8 cellular contexts compared by ENCODE assay signal in the genomic region with DNA sequence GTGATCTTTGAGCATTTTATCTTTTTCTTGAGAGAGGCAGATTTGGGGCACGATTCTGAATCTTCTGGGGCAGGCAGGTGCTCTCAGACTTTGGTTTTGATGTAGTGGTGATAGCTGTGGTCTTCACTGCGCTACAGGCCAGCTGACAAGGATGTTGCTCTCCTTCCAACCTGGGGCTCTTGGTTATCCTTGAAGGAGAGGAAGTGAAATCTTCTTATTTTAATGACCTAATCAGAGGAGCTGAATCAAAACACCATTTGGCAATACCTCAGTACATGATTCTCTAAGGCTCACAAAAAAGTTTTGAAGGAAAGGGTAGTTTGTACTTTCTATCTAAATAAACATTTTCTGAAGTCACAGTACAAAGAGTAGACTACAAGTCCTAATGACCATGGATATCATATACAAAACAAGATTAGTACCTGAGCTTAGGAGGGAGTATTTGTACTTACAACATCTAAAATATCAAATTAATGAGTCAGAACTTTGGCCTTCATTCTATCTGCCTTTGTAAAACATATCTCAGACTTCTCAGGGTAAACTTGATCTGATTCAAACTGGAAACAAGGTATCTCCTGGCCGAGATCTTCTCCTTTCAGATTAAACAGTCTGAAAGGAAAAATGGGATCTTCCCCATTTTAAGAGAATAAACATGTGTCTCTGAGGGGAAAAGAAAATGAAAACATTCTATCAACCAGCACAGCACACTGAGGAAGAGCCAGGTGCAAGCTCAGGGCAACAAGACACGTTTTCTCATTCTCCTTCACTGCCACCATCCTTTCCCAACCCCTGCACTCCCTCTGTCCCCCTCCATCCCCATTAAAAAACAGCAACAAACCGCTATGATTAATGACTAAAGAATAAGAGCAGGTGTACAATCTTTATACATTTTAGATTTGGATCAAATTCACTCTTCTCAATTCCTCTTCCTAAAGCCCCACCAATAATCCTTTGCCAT.
DNase-seq lines count a peak whose midpoint lies in the region; ATAC-seq and TF ChIP-seq lines count a peak whose summit lies in the region.

No MANE protein-coding gene starts in this region.

- no peaks in the 10 kb centered on the region for H3K36me3 ChIP-seq in PC-9 (ENCODE audit: low read depth)
- no peaks in the 10 kb centered on the region for H3K36me3 ChIP-seq in right atrium auricular region
- no peaks in the 10 kb centered on the region for H3K36me3 ChIP-seq in tibial artery

- POLR2A ChIA-PET in PC-9 (lab: Charles Lee; ENCODE audit: unreplicated experiment): interaction anchor here (0.6 to 0.7 kb wide), 2 partner anchors 97 to 384 kb away, joined by 5 to 8 read pairs; no protein-coding TSS in a partner anchor

- peaks cover 0 to 3% (median 0%) of the 10 kb centered on the region in 7 donors for H3K9me3 Mint-ChIP-seq in CD14-positive monocyte

- intact Hi-C loops in CD14-positive monocyte (cut with micrococcal nuclease): loop anchor here (2.0 to 10.0 kb wide), 4 partner anchors 15 to 639 kb away; partner anchors contain the start of genes HS2ST1 (in 1 of the 2), SELENOF (in 1 of the 2) and SH3GLB1 (in 1 of the 2)
- intact Hi-C loops in PC-9 (cut with micrococcal nuclease; ENCODE audit: unreplicated experiment): no loop called here
- intact Hi-C loops in tibial artery (cut with DNase I; ENCODE audit: low total_unique reads): no loop called here

- H3K27ac Mint-ChIP-seq in CD14-positive monocyte: peak overlapping the region; percentile 99 to 100 (median 100)

- H3K79me2 ChIP-seq in PC-9 (ENCODE audit: low read depth): no peaks in the 10 kb centered on the region

- H3K9me3 ChIP-seq in PC-9 (ENCODE audit: insufficient read depth, low read depth): no peaks in the 10 kb centered on the region
- H3K9me3 ChIP-seq in right atrium auricular region: no peaks in the 10 kb centered on the region
- no peaks in the 10 kb centered on the region for H3K9me3 ChIP-seq in tibial artery

- H3K9me2 ChIP-seq in PC-9 (ENCODE audit: insufficient read depth): no peaks in the 10 kb centered on the region

- peak overlapping the region; percentile 73 to 85 for H3K4me3 Mint-ChIP-seq in CD14-positive monocyte

- peak overlapping the region; percentile 40; the same call in 1 of the 2 replicates for H3K4me3 ChIP-seq in PC-9
- no peak overlapping the region for H3K4me3 ChIP-seq in right atrium auricular region
- no peak overlapping the region for H3K4me3 ChIP-seq in tibial artery

- no peaks in the 10 kb centered on the region for H4K20me1 ChIP-seq in PC-9 (ENCODE audit: insufficient read depth)

- ATAC-seq in GM21786 (IDR thresholded peaks at IDR 0.05; ENCODE audit: unreplicated experiment): peak; percentile 17

- H3K27me3 ChIP-seq in PC-9 (ENCODE audit: insufficient read depth, low read depth): no peaks in the 10 kb centered on the region
- H3K27me3 ChIP-seq in right atrium auricular region: no peaks in the 10 kb centered on the region
- H3K27me3 ChIP-seq in tibial artery: no peaks in the 10 kb centered on the region

- TF ChIP-seq CTCF in CD14-positive monocyte (IDR thresholded peaks at IDR 0.05) (no peak), PC-9 (conservative IDR thresholded peaks at IDR 0.05) (no peak), right atrium auricular region (IDR thresholded peaks at IDR 0.05) (no peak), tibial artery (IDR thresholded peaks at IDR 0.05) (no peak)

- peaks cover 38% of the 10 kb centered on the region for H3F3A ChIP-seq in PC-9 (ENCODE audit: insufficient read depth, low read depth)

- DNase-seq in CD14-positive monocyte (ENCODE audit: low spot score) (no peak), PC-9 (peak in 1 of 2 experiments; percentile 89), right atrium auricular region (ENCODE audit: low spot score) (no peak), NCI-H345 treated with DMSO at 0.1 percent for 48 hours (lab: John Stamatoyannopoulos, UW; ENCODE audit: unreplicated experiment) (no peak), tibial artery (no peak), Kasumi-1 (lab: John Stamatoyannopoulos, UW) (no peak), cortex of kidney (lab: John Stamatoyannopoulos, UW) (no peak)

- H3K27me3 Mint-ChIP-seq in CD14-positive monocyte (ENCODE audit: low read depth in 3 of 3): peaks cover 0 to 3% (median 2%) of the 10 kb centered on the region in 3 donors

- peaks cover 0 to 3% of the 10 kb centered on the region in 2 donors for H3K36me3 Mint-ChIP-seq in CD14-positive monocyte

- H3K27ac ChIP-seq in PC-9 (peak overlapping the region; percentile 83), right atrium auricular region (peak overlapping the region; percentile 47 to 83), tibial artery (peak overlapping the region in 1 of 2 donors; percentile 2)

- peaks cover 49% of the 10 kb centered on the region for H3K4me1 Mint-ChIP-seq in CD14-positive monocyte

- no TSS peak for BruUV-seq in PC-9 (replicated peaks; lab: Mats Ljungman, UMichigan)

- peak overlapping the region; percentile 4; the same call in 1 of the 2 replicates for H2AFZ ChIP-seq in PC-9

- H3K4me1 ChIP-seq in PC-9 (replicated peaks; ENCODE audit: insufficient read depth): peaks cover 43% of the 10 kb centered on the region
- H3K4me1 ChIP-seq in right atrium auricular region: peaks cover 0 to 28% of the 10 kb centered on the region in 2 donors
- peaks cover 0 to 18% (median 9%) of the 10 kb centered on the region in 4 donors for H3K4me1 ChIP-seq in tibial artery

- CTCF ChIA-PET in PC-9 (lab: Charles Lee): interaction anchor here (1.0 to 1.1 kb wide), 2 partner anchors 20 to 31 kb away, joined by 4 to 5 read pairs; no protein-coding TSS in a partner anchor

- peak overlapping the region; percentile 85 for H3K4me2 ChIP-seq in PC-9

Comparison
In these comparisons a context has a peak if more than half of its experiments do, and no peak if none do; other contexts are left out.
1. intact Hi-C loops: an anchor here in CD14-positive monocyte (2.0 to 10.0 kb wide); none called in PC-9 and tibial artery.